In genomic region chr6:156845447-156845846, GRCh38 we compare ENCODE assay signal across 15 cellular contexts.
DNase-seq lines count a peak whose midpoint lies in the region; ATAC-seq and TF ChIP-seq lines count a peak whose summit lies in the region.
"Had no signal": no experiment of that assay in that cellular context is flagged by ENCODE, and none has a peak within 500 bp of the region (broad histone marks: within the 10 kb centered on the region; RNA-seq: fewer than 3 reads in every experiment).

No MANE protein-coding gene starts in this region.

- TF ChIP-seq CTCF in left ventricle myocardium inferior (IDR thresholded peaks at IDR 0.05; ENCODE audit: borderline replicate concordance) (no peak), heart right ventricle (IDR thresholded peaks at IDR 0.05) (no peak), MM.1S (IDR thresholded peaks at IDR 0.05; ENCODE audit: low read length) (no peak)

- H3K27ac ChIP-seq in left ventricle myocardium inferior (replicated peaks) (peak overlapping the region; percentile 76), heart right ventricle (peak overlapping the region in 1 of 10 donors; percentile 34), MM.1S (ENCODE audit: low read length) (peak overlapping the region; percentile 59; the same call in 1 of the 2 replicates)
- H3K27ac ChIP-seq: adrenal gland, gastroesophageal sphincter, ovary, SK-N-MC had no signal

- intact Hi-C loops in left ventricle myocardium inferior (cut with micrococcal nuclease), result loop anchor here (5.0 kb wide), 1 partner anchor 63 kb away; no protein-coding TSS in a partner anchor
- intact Hi-C loops in heart right ventricle (cut with DNase I), result loop anchor here in 5 of 10 donors (5.0 kb wide), 2 partner anchors 58 to 63 kb away; no protein-coding TSS in a partner anchor

- TF ChIP-seq POLR2A in GM18505 (IDR thresholded peaks at IDR 0.05; ENCODE audit: borderline replicate concordance, extremely low read depth, insufficient read depth, insufficient read length), result no peak

- H3K9me2 ChIP-seq in MM.1S (replicated peaks; ENCODE audit: insufficient read depth, low read length), result no peaks in the 10 kb centered on the region

- no peak overlapping the region for H2AFZ ChIP-seq in MM.1S (ENCODE audit: low read length)

- DNase-seq in left ventricle myocardium inferior (no peak), heart right ventricle (no peak), MM.1S (no peak), NCI-H2107 (lab: John Stamatoyannopoulos, UW) (no peak)
- no peak for DNase-seq in effector memory CD8-positive, alpha-beta T cell
- no peak for DNase-seq in stimulated activated naive B cell treated with anti-CD40 and anti-IgM and Interleukin-4, amounts not matched to agents 10 μg/mL and 1 μg/mL and 100 μg/mL, for 72 hours
- DNase-seq: adrenal gland; erythroblast; NCI-H226; ovary; stimulated activated CD4-positive, alpha-beta T cell treated with anti-CD3 and anti-CD28 coated beads, Interleukin-1b, Interleukin-23, amount 100 ng/mL, for 48 hours had no signal

- no peaks in the 10 kb centered on the region for H3K36me3 ChIP-seq in left ventricle myocardium inferior
- H3K36me3 ChIP-seq in heart right ventricle, result no peaks in the 10 kb centered on the region
- no peaks in the 10 kb centered on the region for H3K36me3 ChIP-seq in MM.1S (replicated peaks; ENCODE audit: insufficient read depth, low read length)
- H3K36me3 ChIP-seq: adrenal gland, gastroesophageal sphincter, ovary had no signal

- H3K4me1 ChIP-seq in left ventricle myocardium inferior (peaks cover 100% of the 10 kb centered on the region), heart right ventricle (peaks cover 36 to 100% (median 99%) of the 10 kb centered on the region in 9 donors), MM.1S (ENCODE audit: low read length) (peaks cover 34% of the 10 kb centered on the region)

- H3K4me2 ChIP-seq in MM.1S (ENCODE audit: low read depth, low read length), result peak overlapping the region; percentile 58; the same call in 1 of the 2 replicates

- 89 to 94% methylated on average over 2 of the region's 2 CpGs for WGBS in heart right ventricle, 2 donors

- no peaks in the 10 kb centered on the region for H3K36me3 Mint-ChIP-seq in effector memory CD8-positive, alpha-beta T cell (ENCODE audit: insufficient read depth)
- H3K36me3 Mint-ChIP-seq in stimulated activated naive B cell treated with anti-CD40 and anti-IgM and Interleukin-4, amounts not matched to agents 10 μg/mL and 1 μg/mL and 100 μg/mL, for 72 hours, result peaks cover 24 to 39% of the 10 kb centered on the region in 2 donors

- H3K9me3 Mint-ChIP-seq in effector memory CD8-positive, alpha-beta T cell, result no peaks in the 10 kb centered on the region
- H3K9me3 Mint-ChIP-seq in stimulated activated naive B cell treated with anti-CD40 and anti-IgM and Interleukin-4, amounts not matched to agents 10 μg/mL and 1 μg/mL and 100 μg/mL, for 72 hours, result no peaks in the 10 kb centered on the region

- H3K4me3 ChIP-seq in left ventricle myocardium inferior (no peak overlapping the region), heart right ventricle (no peak overlapping the region), MM.1S (ENCODE audit: low read length) (peak overlapping the region; percentile 15; the same call in 1 of the 2 replicates)
- H3K4me3 ChIP-seq: adrenal gland, gastroesophageal sphincter, ovary, SK-N-MC had no signal

- no peaks in the 10 kb centered on the region for H4K20me1 ChIP-seq in MM.1S (ENCODE audit: insufficient read depth, low read length)

- ATAC-seq in heart right ventricle (no peak), GM19023 (IDR thresholded peaks at IDR 0.05; ENCODE audit: unreplicated experiment) (no peak), GM18505 (IDR thresholded peaks at IDR 0.05; ENCODE audit: unreplicated experiment) (no peak)
- no peak for ATAC-seq in effector memory CD8-positive, alpha-beta T cell (replicated peaks)
- no peak for ATAC-seq in stimulated activated naive B cell treated with anti-CD40 and anti-IgM and Interleukin-4, amounts not matched to agents 10 μg/mL and 1 μg/mL and 100 μg/mL, for 72 hours (replicated peaks)
- ATAC-seq: gastroesophageal sphincter had no signal

- no peaks in the 10 kb centered on the region for H3K9me3 ChIP-seq in left ventricle myocardium inferior (replicated peaks)
- no peaks in the 10 kb centered on the region for H3K9me3 ChIP-seq in heart right ventricle
- no peaks in the 10 kb centered on the region for H3K9me3 ChIP-seq in MM.1S (replicated peaks; ENCODE audit: insufficient read depth, low read length)
- H3K9me3 ChIP-seq: adrenal gland, gastroesophageal sphincter, ovary had no signal

- H3K27me3 ChIP-seq in left ventricle myocardium inferior (ENCODE audit: low read depth) (no peaks in the 10 kb centered on the region), heart right ventricle (no peaks in the 10 kb centered on the region), MM.1S (replicated peaks; ENCODE audit: insufficient read depth, low read length) (no peaks in the 10 kb centered on the region)
- H3K27me3 ChIP-seq: adrenal gland, gastroesophageal sphincter, ovary had no signal

- H3F3A ChIP-seq in MM.1S (ENCODE audit: insufficient read depth, low read length), result peaks cover 10% of the 10 kb centered on the region

- H3K27ac Mint-ChIP-seq in effector memory CD8-positive, alpha-beta T cell, result peak overlapping the region; percentile 6 to 52
- peak overlapping the region; percentile 37 for H3K27ac Mint-ChIP-seq in stimulated activated naive B cell treated with anti-CD40 and anti-IgM and Interleukin-4, amounts not matched to agents 10 μg/mL and 1 μg/mL and 100 μg/mL, for 72 hours

- peak overlapping the region; percentile 21 to 34 for H3K4me3 Mint-ChIP-seq in effector memory CD8-positive, alpha-beta T cell
- no peak overlapping the region for H3K4me3 Mint-ChIP-seq in stimulated activated naive B cell treated with anti-CD40 and anti-IgM and Interleukin-4, amounts not matched to agents 10 μg/mL and 1 μg/mL and 100 μg/mL, for 72 hours

- H3K9ac ChIP-seq in MM.1S (ENCODE audit: low read length), result no peak overlapping the region

- peaks cover 92% of the 10 kb centered on the region for H3K79me2 ChIP-seq in MM.1S (ENCODE audit: low read length)

- peaks cover 67 to 89% of the 10 kb centered on the region in 2 donors for H3K4me1 Mint-ChIP-seq in effector memory CD8-positive, alpha-beta T cell (ENCODE audit: low read depth in 2 of 2)
- peaks cover 62 to 98% of the 10 kb centered on the region in 2 donors for H3K4me1 Mint-ChIP-seq in stimulated activated naive B cell treated with anti-CD40 and anti-IgM and Interleukin-4, amounts not matched to agents 10 μg/mL and 1 μg/mL and 100 μg/mL, for 72 hours

- no peaks in the 10 kb centered on the region for H3K27me3 Mint-ChIP-seq in effector memory CD8-positive, alpha-beta T cell
- no peaks in the 10 kb centered on the region for H3K27me3 Mint-ChIP-seq in stimulated activated naive B cell treated with anti-CD40 and anti-IgM and Interleukin-4, amounts not matched to agents 10 μg/mL and 1 μg/mL and 100 μg/mL, for 72 hours

Comparison
In these comparisons a context has a peak if more than half of its experiments do, and no peak if none do; other contexts are left out.
1. H3K4me3 Mint-ChIP-seq: peak in effector memory CD8-positive, alpha-beta T cell (2 of 2); none in stimulated activated naive B cell treated with anti-CD40 and anti-IgM and Interleukin-4, amounts not matched to agents 10 μg/mL and 1 μg/mL and 100 μg/mL, for 72 hours (0 of 2).